ENCODE assay signal across 8 cellular contexts in genomic region chr16:22321340-22322001, GRCh38. TPM values are rescaled to one million over a fixed set of nuclear protein-coding genes. Genes with fewer than 3 reads are reported as not detected.
DNase-seq lines count a peak whose midpoint lies in the region; ATAC-seq and TF ChIP-seq lines count a peak whose summit lies in the region.

No MANE protein-coding gene starts in this region.

- peaks cover 0 to 92% (median 30%) of the 10 kb centered on the region in 3 donors for H3K36me3 ChIP-seq in tibial nerve

- no peaks in the 10 kb centered on the region for H3K9me3 ChIP-seq in tibial nerve

- no peak for TF ChIP-seq POLR2A in tibial nerve (IDR thresholded peaks at IDR 0.05)

- WGBS in tibial nerve, 2 donors = 43 to 50% methylated on average over 14 to 15 of the region's 16 CpGs

- H3K36me3 Mint-ChIP-seq in activated T-helper 17 cell treated with anti-CD3 and anti-CD28 coated beads, Interleukin-2, amount 50 U/mL, for 72 hours (ENCODE audit: low read depth) = peaks cover 95% of the 10 kb centered on the region

- TF ChIP-seq EP300 in tibial nerve (IDR thresholded peaks at IDR 0.05) = peak in 1 of 2 donors; percentile 28

- H3K27me3 Mint-ChIP-seq in activated T-helper 17 cell treated with anti-CD3 and anti-CD28 coated beads, Interleukin-2, amount 50 U/mL, for 72 hours = no peaks in the 10 kb centered on the region

- peak; percentile 61 for DNase-seq in DMS53 treated with DMSO at 0.1 percent for 48 hours (lab: John Stamatoyannopoulos, UW; ENCODE audit: unreplicated experiment)
- peak; percentile 53 for DNase-seq in LHCN-M2 (ENCODE audit: low read depth)
- peak; percentile 36 for DNase-seq in RPMI7951 (ENCODE audit: low read depth)
- DNase-seq in fibroblast of villous mesenchyme (ENCODE audit: low read depth) = peak; percentile 75
- peak; percentile 48 for DNase-seq in omental fat pad (ENCODE audit: low spot score)
- DNase-seq in tibial nerve (ENCODE audit: low spot score in 2 of 2) = peak; percentile 58 to 60

- H3K27me3 ChIP-seq in tibial nerve = no peaks in the 10 kb centered on the region

- no peaks in the 10 kb centered on the region for H3K9me3 Mint-ChIP-seq in activated T-helper 17 cell treated with anti-CD3 and anti-CD28 coated beads, Interleukin-2, amount 50 U/mL, for 72 hours

- H3K4me1 ChIP-seq in tibial nerve = peaks cover 0 to 10% (median 0%) of the 10 kb centered on the region in 4 donors

- H3K27ac ChIP-seq in tibial nerve = no peak overlapping the region

- TF ChIP-seq CTCF in fibroblast of villous mesenchyme (IDR thresholded peaks at IDR 0.05; ENCODE audit: insufficient read depth, low read depth, low read length) (peak; percentile 85), omental fat pad (IDR thresholded peaks at IDR 0.05) (peak in 1 of 3 donors; percentile 42), tibial nerve (IDR thresholded peaks at IDR 0.05) (peak; percentile 69 to 85 (median 78))

- H3K4me3 ChIP-seq in fibroblast of villous mesenchyme (ENCODE audit: low read depth, low read length) = no peak overlapping the region
- H3K4me3 ChIP-seq in tibial nerve = no peak overlapping the region

- peak; percentile 86 for ATAC-seq in activated T-helper 17 cell treated with anti-CD3 and anti-CD28 coated beads, Interleukin-2, amount 50 U/mL, for 72 hours (replicated peaks)
- ATAC-seq in omental fat pad (ENCODE audit: low FRiP score) (peak; percentile 63), GM18517 (IDR thresholded peaks at IDR 0.05; ENCODE audit: unreplicated experiment) (no peak)

- peaks cover 8% of the 10 kb centered on the region for H3K4me1 Mint-ChIP-seq in activated T-helper 17 cell treated with anti-CD3 and anti-CD28 coated beads, Interleukin-2, amount 50 U/mL, for 72 hours

- H3K27ac Mint-ChIP-seq in activated T-helper 17 cell treated with anti-CD3 and anti-CD28 coated beads, Interleukin-2, amount 50 U/mL, for 72 hours = peak overlapping the region; percentile 66

- no peak overlapping the region for H3K4me3 Mint-ChIP-seq in activated T-helper 17 cell treated with anti-CD3 and anti-CD28 coated beads, Interleukin-2, amount 50 U/mL, for 72 hours

RNA-seq across cellular contexts. Expression of gene POLR3E, which starts 24.3 kb away (rescaled TPM):
- total RNA-seq in LHCN-M2 (2014; rRNA removed) = 26.6 and 38.2 TPM in 2 replicates
- 17.2 TPM for polyA plus RNA-seq in LHCN-M2 (2012)
- total RNA-seq in RPMI7951 (2014; rRNA removed; shearing (Covaris generic)) = 11.5 and 23.1 TPM in 2 replicates
- 10 to 100 TPM; 48.9 to 76.2 TPM for total RNA-seq in activated T-helper 17 cell treated with anti-CD3 and anti-CD28 coated beads, Interleukin-2, amount 50 U/mL, for 72 hours
- total RNA-seq in fibroblast of villous mesenchyme = 19.0 and 31.5 TPM in 2 replicates
- 10 to 100 TPM; 46.3 to 73.4 (median 54.0) TPM for total RNA-seq in omental fat pad
- 100 to 1,000 TPM in 1 of 4 donors, 10 to 100 TPM in 3; 48.1 to 102 (median 67.0) TPM for total RNA-seq in tibial nerve

RNA-seq across cellular contexts. Expression of gene CDR2, which starts 52.9 kb away (rescaled TPM):
- 21.7 and 24.2 TPM in 2 replicates for total RNA-seq in LHCN-M2 (2014; rRNA removed)
- polyA plus RNA-seq in LHCN-M2 (2012) = 15.5 TPM
- 23.5 and 25.8 TPM in 2 replicates for total RNA-seq in RPMI7951 (2014; rRNA removed; shearing (Covaris generic))
- 10 to 100 TPM; 26.3 to 41.0 TPM for total RNA-seq in activated T-helper 17 cell treated with anti-CD3 and anti-CD28 coated beads, Interleukin-2, amount 50 U/mL, for 72 hours
- 37.4 and 40.2 TPM in 2 replicates for total RNA-seq in fibroblast of villous mesenchyme
- 10 to 100 TPM; 20.1 to 26.8 (median 25.3) TPM for total RNA-seq in omental fat pad
- 10 to 100 TPM; 16.4 to 25.1 (median 18.7) TPM for total RNA-seq in tibial nerve
